Comparison of ENCODE assay signal across 14 cellular contexts in genomic region chr1:156462954-156463795, GRCh38. TPM values are rescaled to one million over a fixed set of nuclear protein-coding genes. Genes with fewer than 3 reads are reported as not detected.
DNase-seq lines count a peak whose midpoint lies in the region; ATAC-seq and TF ChIP-seq lines count a peak whose summit lies in the region.
"Had no signal": no experiment of that assay in that cellular context is flagged by ENCODE, and none has a peak within 500 bp of the region (broad histone marks: within the 10 kb centered on the region; RNA-seq: fewer than 3 reads in every experiment).

No MANE protein-coding gene starts in this region.

- peaks cover 12% of the 10 kb centered on the region for H3K4me1 Mint-ChIP-seq in activated T-cell treated with anti-CD3 and anti-CD28 coated beads, Interleukin-2, amount 50 U/mL, for 24 hours (ENCODE audit: low read depth)
- H3K4me1 Mint-ChIP-seq in activated T-cell treated with anti-CD3 and anti-CD28 coated beads, Interleukin-2, amount 50 U/mL, for 72 hours (ENCODE audit: low read depth) = peaks cover 4% of the 10 kb centered on the region

- no peaks in the 10 kb centered on the region for H3K9me3 Mint-ChIP-seq in activated T-cell treated with anti-CD3 and anti-CD28 coated beads, Interleukin-2, amount 50 U/mL, for 24 hours
- no peaks in the 10 kb centered on the region for H3K9me3 Mint-ChIP-seq in activated T-cell treated with anti-CD3 and anti-CD28 coated beads, Interleukin-2, amount 50 U/mL, for 72 hours
- H3K9me3 Mint-ChIP-seq: activated T-helper 17 cell treated with anti-CD3 and anti-CD28 coated beads, Interleukin-2, amount 50 U/mL, for 72 hours; stimulated activated naive CD8-positive, alpha-beta T cell treated with anti-CD3 and anti-CD28 coated beads, Interleukin-15, Interleukin-2, amounts not matched to agents 100 ng/mL and 50 ng/mL, for 24 hours had no signal

- no peak overlapping the region for H3K4me3 ChIP-seq in thoracic aorta
- H3K4me3 ChIP-seq: smooth muscle cell had no signal

- H3K4me3 Mint-ChIP-seq in activated T-cell treated with anti-CD3 and anti-CD28 coated beads, Interleukin-2, amount 50 U/mL, for 24 hours = no peak overlapping the region
- no peak overlapping the region for H3K4me3 Mint-ChIP-seq in activated T-cell treated with anti-CD3 and anti-CD28 coated beads, Interleukin-2, amount 50 U/mL, for 72 hours
- H3K4me3 Mint-ChIP-seq: activated T-helper 17 cell treated with anti-CD3 and anti-CD28 coated beads, Interleukin-2, amount 50 U/mL, for 72 hours; stimulated activated naive CD8-positive, alpha-beta T cell treated with anti-CD3 and anti-CD28 coated beads, Interleukin-15, Interleukin-2, amounts not matched to agents 100 ng/mL and 50 ng/mL, for 24 hours had no signal

- DNase-seq in activated T-cell treated with anti-CD3 and anti-CD28 coated beads, Interleukin-2, amount 50 U/mL, for 24 hours = no peak
- DNase-seq in activated T-cell treated with anti-CD3 and anti-CD28 coated beads, Interleukin-2, amount 50 U/mL, for 72 hours = no peak
- DNase-seq in caudate nucleus (lab: John Stamatoyannopoulos, UW) (no peak), mesenteric fat pad (ENCODE audit: low spot score) (peak; percentile 83), thoracic aorta (ENCODE audit: low spot score) (no peak), cortex of kidney (lab: John Stamatoyannopoulos, UW) (no peak), DMS79 treated with DMSO at 0.1 percent for 48 hours (lab: John Stamatoyannopoulos, UW) (no peak), occipital lobe (lab: John Stamatoyannopoulos, UW) (no peak)
- DNase-seq: activated CD4-positive, alpha-beta T cell treated with anti-CD3 and anti-CD28 coated beads, Interleukin-2, amount 50 U/mL, for 1 hour; NCI-H1694 treated with DMSO at 0.1 percent for 48 hours; NCI-H446 treated with DMSO at 0.1 percent for 48 hours had no signal

- peaks cover 8% of the 10 kb centered on the region for H3K36me3 ChIP-seq in thoracic aorta

- TF ChIP-seq CTCF in thoracic aorta (IDR thresholded peaks at IDR 0.05) = no peak

- H3K9me3 ChIP-seq in thoracic aorta = no peaks in the 10 kb centered on the region

- H3K27ac Mint-ChIP-seq in activated T-cell treated with anti-CD3 and anti-CD28 coated beads, Interleukin-2, amount 50 U/mL, for 24 hours = peak overlapping the region; percentile 86
- no peak overlapping the region for H3K27ac Mint-ChIP-seq in activated T-cell treated with anti-CD3 and anti-CD28 coated beads, Interleukin-2, amount 50 U/mL, for 72 hours
- H3K27ac Mint-ChIP-seq: activated T-helper 17 cell treated with anti-CD3 and anti-CD28 coated beads, Interleukin-2, amount 50 U/mL, for 72 hours; stimulated activated naive CD8-positive, alpha-beta T cell treated with anti-CD3 and anti-CD28 coated beads, Interleukin-15, Interleukin-2, amounts not matched to agents 100 ng/mL and 50 ng/mL, for 24 hours had no signal

- no peak for ATAC-seq in activated T-cell treated with anti-CD3 and anti-CD28 coated beads, Interleukin-2, amount 50 U/mL, for 72 hours (replicated peaks in 1 of 2)
- ATAC-seq in thoracic aorta (ENCODE audit: insufficient number of reproducible peaks, low FRiP score, low read depth) = no peak
- ATAC-seq: activated T-helper 17 cell treated with anti-CD3 and anti-CD28 coated beads, Interleukin-2, amount 50 U/mL, for 72 hours had no signal

- H3K27me3 ChIP-seq in thoracic aorta (replicated peaks; ENCODE audit: insufficient read depth) = no peaks in the 10 kb centered on the region

- no peaks in the 10 kb centered on the region for H3K27me3 Mint-ChIP-seq in activated T-cell treated with anti-CD3 and anti-CD28 coated beads, Interleukin-2, amount 50 U/mL, for 24 hours
- no peaks in the 10 kb centered on the region for H3K27me3 Mint-ChIP-seq in activated T-cell treated with anti-CD3 and anti-CD28 coated beads, Interleukin-2, amount 50 U/mL, for 72 hours (ENCODE audit: low read depth)
- H3K27me3 Mint-ChIP-seq: activated T-helper 17 cell treated with anti-CD3 and anti-CD28 coated beads, Interleukin-2, amount 50 U/mL, for 72 hours; stimulated activated naive CD8-positive, alpha-beta T cell treated with anti-CD3 and anti-CD28 coated beads, Interleukin-15, Interleukin-2, amounts not matched to agents 100 ng/mL and 50 ng/mL, for 24 hours had no signal

- H3K36me3 Mint-ChIP-seq in activated T-cell treated with anti-CD3 and anti-CD28 coated beads, Interleukin-2, amount 50 U/mL, for 24 hours (ENCODE audit: low read depth) = peaks cover 38% of the 10 kb centered on the region
- peaks cover 2 to 4% of the 10 kb centered on the region in 2 donors for H3K36me3 Mint-ChIP-seq in activated T-cell treated with anti-CD3 and anti-CD28 coated beads, Interleukin-2, amount 50 U/mL, for 72 hours (ENCODE audit: insufficient read depth in 2 of 2)

- peak overlapping the region; percentile 12 for H3K27ac ChIP-seq in caudate nucleus (ENCODE audit: low read depth, low read length)
- peak overlapping the region; percentile 51 to 71 for H3K27ac ChIP-seq in thoracic aorta

- H3K4me1 ChIP-seq in thoracic aorta (ENCODE audit: control insufficient read depth in 1 of 2, low read depth in 2 of 2) = peaks cover 35 to 58% of the 10 kb centered on the region in 2 donors

RNA-seq across cellular contexts. Expression of gene MEF2D, which starts 37.4 kb away (rescaled TPM):
- total RNA-seq in activated T-cell treated with anti-CD3 and anti-CD28 coated beads, Interleukin-2, amount 50 U/mL, for 72 hours = 10 to 100 TPM; 73.3 to 86.8 TPM
- total RNA-seq in mesenteric fat pad (38.7 TPM), thoracic aorta (100 to 1,000 TPM in 1 of 2 donors, 10 to 100 TPM in 1; 76.1 to 101 TPM), occipital lobe (3.7 TPM)
